In genomic region chr21:15953551-15954116, GRCh38 we compare ENCODE assay signal across 36 cellular contexts.
"Had no signal": no experiment of that assay in that cellular context is flagged by ENCODE, and none has a peak within 500 bp of the region (broad histone marks: within the 10 kb centered on the region; RNA-seq: fewer than 3 reads in every experiment).

No MANE protein-coding gene starts in this region.

- FAIRE-seq: TTC549 had no signal

- H3K27ac ChIP-seq: ascending aorta, body of pancreas, brain microvascular endothelial cell, breast epithelium, VCaP had no signal

- DNase-seq: activated B cell treated with CpG ODN at 0.5 μM for 24 hours; activated CD4-positive, alpha-beta memory T cell treated with anti-CD3 and anti-CD28 coated beads for 36 hours; activated CD4-positive, alpha-beta T cell treated with anti-CD3 and anti-CD28 coated beads for 4 hours; activated CD4-positive, alpha-beta T cell treated with anti-CD3 and anti-CD28 coated beads, Interleukin-2, amount 10 ng/mL, durations not matched to agents 24 days and 14 days; activated CD4-positive, alpha-beta T cell treated with anti-CD3 and anti-CD28 coated beads, Interleukin-2, amount 50 U/mL, for 1 hour; activated CD4-positive, alpha-beta T cell treated with anti-CD3 and anti-CD28 coated beads, Interleukin-2, amount 50 U/mL, for 4 hours; activated CD4-positive, CD25-positive, alpha-beta regulatory T cell treated with anti-CD3 and anti-CD28 coated beads, Interleukin-2, amount 50 U/mL, for 72 hours; activated CD8-positive, alpha-beta memory T cell treated with anti-CD3 and anti-CD28 coated beads, Interleukin-2, amount 50 U/mL, for 4 hours; activated CD8-positive, alpha-beta T cell treated with anti-CD3 and anti-CD28 coated beads for 36 hours; activated effector memory CD4-positive, alpha-beta T cell treated with anti-CD3 and anti-CD28 coated beads, Interleukin-2, amount 50 U/mL, for 16 hours; activated gamma-delta T cell treated with Interleukin-2 at 50 U/mL for 16 hours; activated naive CD4-positive, alpha-beta T cell; activated naive CD4-positive, alpha-beta T cell treated with anti-CD3 and anti-CD28 coated beads for 36 hours; activated naive CD4-positive, alpha-beta T cell treated with anti-CD3 and anti-CD28 coated beads, Interleukin-2, amount 50 U/mL, for 16 hours; activated naive CD8-positive, alpha-beta T cell treated with anti-CD3 and anti-CD28 coated beads for 36 hours; activated T-cell treated with anti-CD3 and anti-CD28 coated beads for 4 hours; activated T-cell treated with anti-CD3 and anti-CD28 coated beads, Interleukin-2, amount 50 U/mL, for 1 hour; activated T-cell treated with anti-CD3 and anti-CD28 coated beads, Interleukin-2, amount 50 U/mL, for 4 hours; activated T-cell treated with anti-CD3 and anti-CD28 coated beads, Interleukin-2, amount 50 U/mL, for 72 hours; amygdala; anterior cingulate cortex; body of pancreas; brain microvascular endothelial cell; central memory CD4-positive, alpha-beta T cell; T-helper 1 cell; T-helper 2 cell; T-helper 9 cell had no signal

- H3K4me3 ChIP-seq: ascending aorta, body of pancreas, breast epithelium had no signal

- H3K4me1 Mint-ChIP-seq: activated B cell treated with CpG ODN at 0.5 μM for 24 hours; activated CD4-positive, alpha-beta T cell treated with anti-CD3 and anti-CD28 coated beads, Interleukin-2, amount 10 ng/mL, durations not matched to agents 24 days and 14 days; activated naive CD8-positive, alpha-beta T cell treated with anti-CD3 and anti-CD28 coated beads for 36 hours; activated T-helper 17 cell treated with anti-CD3 and anti-CD28 coated beads, Interleukin-2, amount 50 U/mL, for 72 hours had no signal

- H3K4me1 ChIP-seq: ascending aorta, body of pancreas, breast epithelium had no signal

- H3K27ac Mint-ChIP-seq: activated B cell treated with CpG ODN at 0.5 μM for 24 hours; activated CD4-positive, alpha-beta memory T cell treated with anti-CD3 and anti-CD28 coated beads for 36 hours; activated CD4-positive, alpha-beta T cell treated with anti-CD3 and anti-CD28 coated beads, Interleukin-2, amount 10 ng/mL, durations not matched to agents 24 days and 14 days; activated CD8-positive, alpha-beta T cell treated with anti-CD3 and anti-CD28 coated beads for 36 hours; activated naive CD4-positive, alpha-beta T cell treated with anti-CD3 and anti-CD28 coated beads for 36 hours; activated naive CD4-positive, alpha-beta T cell treated with anti-CD3 and anti-CD28 coated beads, Interleukin-2, amount 50 U/mL, for 72 hours; activated naive CD8-positive, alpha-beta T cell treated with anti-CD3 and anti-CD28 coated beads for 36 hours; activated T-cell treated with anti-CD3 and anti-CD28 coated beads, Interleukin-2, amount 50 U/mL, for 72 hours; activated T-helper 1 cell treated with anti-CD3 and anti-CD28 coated beads, Interleukin-12 subunit alpha, Interleukin-12 subunit beta, Interleukin-2, Interleukin-4 antibody, amounts not matched to agents 30 ng/mL and 10 ng/mL and 1 ng/mL, durations not matched to agents 14 hours and 24 hours and 36 hours; activated T-helper 17 cell treated with anti-CD3 and anti-CD28 coated beads, Interleukin-2, amount 50 U/mL, for 72 hours; T-helper 1 cell treated with Interleukin-12 subunit alpha and Interleukin-12 subunit beta and Interleukin-4 antibody, amounts not matched to agents 30 μg/mL and 1 μg/mL, for 36 hours; T-helper 2 cell treated with Interferon-gamma antibody and Interleukin-4, amounts not matched to agents 5 μg/mL and 100 μg/mL, for 36 hours had no signal

- H3K36me3 ChIP-seq: ascending aorta, brain microvascular endothelial cell, breast epithelium had no signal

- H3K27me3 Mint-ChIP-seq: activated B cell treated with CpG ODN at 0.5 μM for 24 hours; activated CD4-positive, alpha-beta T cell treated with anti-CD3 and anti-CD28 coated beads, Interleukin-2, amount 10 ng/mL, durations not matched to agents 24 days and 14 days; activated naive CD8-positive, alpha-beta T cell treated with anti-CD3 and anti-CD28 coated beads for 36 hours had no signal

- H3K4me3 Mint-ChIP-seq: activated B cell treated with CpG ODN at 0.5 μM for 24 hours; activated CD4-positive, alpha-beta memory T cell treated with anti-CD3 and anti-CD28 coated beads for 36 hours; activated CD4-positive, alpha-beta T cell treated with anti-CD3 and anti-CD28 coated beads, Interleukin-2, amount 10 ng/mL, durations not matched to agents 24 days and 14 days; activated CD8-positive, alpha-beta T cell treated with anti-CD3 and anti-CD28 coated beads for 36 hours; activated naive CD4-positive, alpha-beta T cell treated with anti-CD3 and anti-CD28 coated beads for 36 hours; activated naive CD8-positive, alpha-beta T cell treated with anti-CD3 and anti-CD28 coated beads for 36 hours; activated T-cell treated with anti-CD3 and anti-CD28 coated beads, Interleukin-2, amount 50 U/mL, for 4 hours; activated T-cell treated with anti-CD3 and anti-CD28 coated beads, Interleukin-2, amount 50 U/mL, for 72 hours; activated T-helper 1 cell treated with anti-CD3 and anti-CD28 coated beads, Interleukin-12 subunit alpha, Interleukin-12 subunit beta, Interleukin-2, Interleukin-4 antibody, amounts not matched to agents 30 ng/mL and 10 ng/mL and 1 ng/mL, durations not matched to agents 14 hours and 24 hours and 36 hours; activated T-helper 17 cell treated with anti-CD3 and anti-CD28 coated beads, Interleukin-2, amount 50 U/mL, for 72 hours; T-helper 1 cell treated with Interleukin-12 subunit alpha and Interleukin-12 subunit beta and Interleukin-4 antibody, amounts not matched to agents 30 μg/mL and 1 μg/mL, for 36 hours; T-helper 2 cell treated with Interferon-gamma antibody and Interleukin-4, amounts not matched to agents 5 μg/mL and 100 μg/mL, for 36 hours had no signal

- H3K27me3 ChIP-seq: ascending aorta, body of pancreas, brain microvascular endothelial cell, breast epithelium had no signal

- H3K36me3 Mint-ChIP-seq: activated naive CD8-positive, alpha-beta T cell treated with anti-CD3 and anti-CD28 coated beads for 36 hours had no signal
